ENCODE assay signal across 22 cellular contexts in the genomic region with DNA sequence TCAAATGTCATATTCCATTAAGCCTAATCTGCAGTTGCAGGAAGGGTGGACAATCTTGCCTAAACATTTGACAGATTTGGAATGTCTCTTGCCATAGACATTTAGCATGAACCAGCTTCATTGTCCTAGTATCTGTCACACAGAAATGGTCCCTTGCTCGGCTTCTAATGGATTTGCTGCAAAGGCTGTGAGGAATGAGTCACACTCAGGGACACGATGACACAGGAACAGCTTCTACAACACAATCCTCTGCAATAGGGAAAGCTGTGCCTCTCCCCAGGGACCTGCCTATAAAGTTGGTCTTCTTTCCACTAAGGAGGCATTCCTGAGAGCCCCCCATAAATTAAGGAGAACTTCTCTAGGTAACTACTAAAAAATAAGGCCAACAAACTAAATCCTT.
"Had no signal": no experiment of that assay in that cellular context is flagged by ENCODE, and none has a peak within 500 bp of the region (broad histone marks: within the 10 kb centered on the region; RNA-seq: fewer than 3 reads in every experiment).

No MANE protein-coding gene starts in this region.

- H3K9me3 Mint-ChIP-seq: natural killer cell; T-helper 2 cell treated with Interferon-gamma antibody and Interleukin-4, amounts not matched to agents 5 μg/mL and 100 μg/mL, for 36 hours; WTC11 had no signal

- DNase-seq: activated naive CD4-positive, alpha-beta T cell; activated T-cell treated with anti-CD3 and anti-CD28 coated beads, Interleukin-2, amount 50 U/mL, for 1 hour; foreskin fibroblast; immature natural killer cell; kidney glomerular epithelial cell; left lung; natural killer cell; ovary; psoas muscle; stimulated activated CD4-positive, alpha-beta T cell treated with anti-CD3 and anti-CD28 coated beads, Interleukin-4, amount 100 ng/mL, for 4 hours; stimulated activated naive CD8-positive, alpha-beta T cell treated with anti-CD3 and anti-CD28 coated beads, Interleukin-15, Interleukin-2, amounts not matched to agents 100 U/mL and 50 U/mL, for 24 hours; T-cell; upper lobe of left lung had no signal

- H3K27me3 Mint-ChIP-seq: activated T-helper 17 cell treated with anti-CD3 and anti-CD28 coated beads, Interleukin-2, amount 50 U/mL, for 72 hours; central memory CD8-positive, alpha-beta T cell; T-cell had no signal

- H3K36me3 ChIP-seq: breast epithelium, left lung, neutrophil, ovary, right atrium auricular region, upper lobe of left lung had no signal

- H3K9me3 ChIP-seq: breast epithelium, left lung, neutrophil, ovary, psoas muscle, right atrium auricular region, upper lobe of left lung had no signal

- H3K4me3 Mint-ChIP-seq: activated naive CD8-positive, alpha-beta T cell; activated T-helper 17 cell treated with anti-CD3 and anti-CD28 coated beads, Interleukin-2, amount 50 U/mL, for 72 hours; central memory CD8-positive, alpha-beta T cell; immature natural killer cell; natural killer cell; T-cell; T-helper 2 cell treated with Interferon-gamma antibody and Interleukin-4, amounts not matched to agents 5 μg/mL and 100 μg/mL, for 36 hours; WTC11 had no signal

- H3K36me3 Mint-ChIP-seq: activated naive CD8-positive, alpha-beta T cell; immature natural killer cell; natural killer cell; T-cell; WTC11 had no signal

- H3K27me3 ChIP-seq: breast epithelium, left lung, neutrophil, ovary, right atrium auricular region, upper lobe of left lung had no signal

- H3K27ac ChIP-seq: breast epithelium, left lung, neutrophil, ovary, psoas muscle, right atrium auricular region, upper lobe of left lung had no signal

- H3K4me1 Mint-ChIP-seq: activated T-helper 17 cell treated with anti-CD3 and anti-CD28 coated beads, Interleukin-2, amount 50 U/mL, for 72 hours; central memory CD8-positive, alpha-beta T cell; immature natural killer cell; natural killer cell; T-cell had no signal

- H3K4me3 ChIP-seq: breast epithelium, left lung, lung, ovary, psoas muscle, right atrium auricular region, upper lobe of left lung had no signal

- H3K27ac Mint-ChIP-seq: activated naive CD8-positive, alpha-beta T cell; activated T-helper 17 cell treated with anti-CD3 and anti-CD28 coated beads, Interleukin-2, amount 50 U/mL, for 72 hours; immature natural killer cell; natural killer cell; T-cell; T-helper 2 cell treated with Interferon-gamma antibody and Interleukin-4, amounts not matched to agents 5 μg/mL and 100 μg/mL, for 36 hours; WTC11 had no signal

- H3K4me1 ChIP-seq: breast epithelium, left lung, psoas muscle, right atrium auricular region had no signal
